Comparison of ENCODE assay signal across 30 cellular contexts in genomic region chr1:226888021-226888420, GRCh38.
"Had no signal": no experiment of that assay in that cellular context is flagged by ENCODE, and none has a peak within 500 bp of the region (broad histone marks: within the 10 kb centered on the region; RNA-seq: fewer than 3 reads in every experiment).

No MANE protein-coding gene starts in this region.

- H3K27me3 Mint-ChIP-seq: naive thymus-derived CD4-positive, alpha-beta T cell; progenitor cell of endocrine pancreas; stimulated activated memory B cell treated with anti-CD40 and anti-IgM and Interleukin-4, amounts not matched to agents 10 μg/mL and 1 μg/mL and 100 μg/mL, for 72 hours; stimulated activated naive CD8-positive, alpha-beta T cell treated with anti-CD3 and anti-CD28 coated beads, Interleukin-15, amount 100 ng/mL, for 72 hours; type B pancreatic cell had no signal

- DNase-seq: naive thymus-derived CD4-positive, alpha-beta T cell; natural killer cell; nucleus accumbens; psoas muscle; right cardiac atrium; right lobe of liver; sigmoid colon; small intestine; stimulated activated CD4-positive, alpha-beta T cell treated with anti-CD3 and anti-CD28 coated beads, Interleukin-12 subunit alpha, Interleukin-12 subunit beta, amount 100 ng/mL, for 4 hours; stimulated activated CD4-positive, alpha-beta T cell treated with anti-CD3 and anti-CD28 coated beads, Interleukin-1b, Interleukin-23, amount 100 ng/mL, for 48 hours; stimulated activated CD4-positive, alpha-beta T cell treated with anti-CD3 and anti-CD28 coated beads, Interleukin-4, amount 100 ng/mL, for 1 hour; stimulated activated CD4-positive, alpha-beta T cell treated with anti-CD3 and anti-CD28 coated beads, Interleukin-4, amount 100 ng/mL, for 4 hours; stimulated activated CD8-positive, alpha-beta memory T cell treated with anti-CD3 and anti-CD28 coated beads, Interleukin-4, amount 100 ng/mL, for 48 hours; stimulated activated naive CD4-positive, alpha-beta T cell; stimulated activated naive CD8-positive, alpha-beta T cell treated with anti-CD3 and anti-CD28 coated beads, Interleukin-15, amount 100 ng/mL, for 72 hours; stimulated activated naive CD8-positive, alpha-beta T cell treated with anti-CD3 and anti-CD28 coated beads, Interleukin-15, Interleukin-2, amounts not matched to agents 100 U/mL and 50 U/mL, for 24 hours; substantia nigra; testis; transverse colon; upper lobe of right lung; uterus had no signal

- H3K36me3 Mint-ChIP-seq: natural killer cell had no signal

- FAIRE-seq: pancreas, small intestine had no signal

- H3K4me3 Mint-ChIP-seq: naive thymus-derived CD4-positive, alpha-beta T cell; natural killer cell; nephron; neural crest cell; stimulated activated memory B cell treated with anti-CD40 and anti-IgM and Interleukin-4, amounts not matched to agents 10 μg/mL and 1 μg/mL and 100 μg/mL, for 72 hours; stimulated activated naive CD8-positive, alpha-beta T cell treated with anti-CD3 and anti-CD28 coated beads, Interleukin-15, amount 100 ng/mL, for 72 hours; type B pancreatic cell had no signal

- H3K27ac ChIP-seq: neutrophil, pancreas, psoas muscle, right lobe of liver, sigmoid colon, suprapubic skin, testis, tibial artery, transverse colon, upper lobe of right lung, uterus had no signal

- H3K4me3 ChIP-seq: pancreas, psoas muscle, right lobe of liver, sigmoid colon, suprapubic skin, testis, tibial artery, transverse colon, upper lobe of right lung, uterus had no signal

- H3K27me3 ChIP-seq: neutrophil, pancreas, right lobe of liver, sigmoid colon, suprapubic skin, testis, tibial artery, transverse colon, upper lobe of right lung, uterus had no signal

- H3K9me3 ChIP-seq: neutrophil, pancreas, psoas muscle, right lobe of liver, sigmoid colon, suprapubic skin, testis, tibial artery, transverse colon, upper lobe of right lung, uterus had no signal

- H3K36me3 ChIP-seq: neutrophil, uterus had no signal

- H3K9me3 Mint-ChIP-seq: naive thymus-derived CD4-positive, alpha-beta T cell; natural killer cell; nephron; neural crest cell; stimulated activated memory B cell treated with anti-CD40 and anti-IgM and Interleukin-4, amounts not matched to agents 10 μg/mL and 1 μg/mL and 100 μg/mL, for 72 hours; stimulated activated naive CD8-positive, alpha-beta T cell treated with anti-CD3 and anti-CD28 coated beads, Interleukin-15, amount 100 ng/mL, for 72 hours; type B pancreatic cell had no signal

- H3K4me1 ChIP-seq: suprapubic skin, tibial artery, uterus had no signal

- H3K4me1 Mint-ChIP-seq: neural crest cell had no signal

- H3K27ac Mint-ChIP-seq: naive thymus-derived CD4-positive, alpha-beta T cell; natural killer cell; nephron; progenitor cell of endocrine pancreas; stimulated activated memory B cell treated with anti-CD40 and anti-IgM and Interleukin-4, amounts not matched to agents 10 μg/mL and 1 μg/mL and 100 μg/mL, for 72 hours; stimulated activated naive CD8-positive, alpha-beta T cell treated with anti-CD3 and anti-CD28 coated beads, Interleukin-15, amount 100 ng/mL, for 72 hours; type B pancreatic cell had no signal
